Comparison of ENCODE assay signal across 7 cellular contexts in the genomic region with DNA sequence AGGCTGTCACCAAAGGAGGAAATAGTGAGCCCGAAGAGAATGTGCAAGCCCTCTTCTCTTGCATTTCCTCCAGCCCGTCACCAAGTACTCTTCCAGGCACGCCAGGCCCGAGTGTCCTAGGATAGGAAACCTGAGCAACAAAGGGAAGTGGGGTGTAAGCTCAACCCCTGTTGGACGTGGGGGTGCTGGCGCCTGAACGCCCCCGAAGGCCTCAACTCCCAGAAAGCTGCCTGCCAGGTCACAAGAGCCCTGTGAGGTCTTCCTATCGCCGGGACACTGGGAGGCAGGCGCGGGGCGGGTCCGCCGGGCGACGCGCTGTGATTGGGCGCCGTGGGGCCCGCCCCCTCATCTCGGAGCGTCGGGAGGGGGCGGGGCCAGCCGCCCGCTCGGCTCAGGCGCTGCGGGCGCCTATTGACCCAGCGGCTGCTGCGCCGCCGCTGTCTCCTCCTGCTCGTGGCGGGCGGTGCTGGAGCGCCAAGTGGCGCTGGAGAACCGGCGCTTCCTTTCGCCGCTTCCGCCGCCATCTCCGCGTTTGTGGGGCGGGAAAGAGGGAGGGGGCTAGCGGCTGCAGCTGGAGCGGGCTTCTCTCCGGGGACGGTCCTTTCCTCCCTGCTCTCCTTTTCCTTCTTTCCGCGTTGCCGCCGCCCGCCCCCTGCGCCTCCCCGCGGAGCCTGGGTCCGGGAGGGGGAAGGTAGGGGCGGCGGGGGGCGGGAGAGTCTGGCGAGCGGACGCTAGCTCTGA. TPM values are rescaled to one million over a fixed set of nuclear protein-coding genes. Genes with fewer than 3 reads are reported as not detected.
DNase-seq lines count a peak whose midpoint lies in the region; ATAC-seq and TF ChIP-seq lines count a peak whose summit lies in the region.

No MANE protein-coding gene starts in this region.

- H3K36me3 Mint-ChIP-seq in T-helper 2 cell treated with Interferon-gamma antibody and Interleukin-4, amounts not matched to agents 5 μg/mL and 100 μg/mL, for 36 hours (ENCODE audit: low read depth) = no peaks in the 10 kb centered on the region

- no peaks in the 10 kb centered on the region for H3K36me3 ChIP-seq in ascending aorta

- H3K9me3 ChIP-seq in ascending aorta = peaks cover 0 to 4% of the 10 kb centered on the region in 2 donors

- intact Hi-C loops in ascending aorta (cut with DNase I) = loop anchor here (1.0 to 5.0 kb wide), 2 partner anchors 279 to 298 kb away; no protein-coding TSS in a partner anchor

- H3K4me3 ChIP-seq in ascending aorta = peak overlapping the region; percentile 87 to 98

- peaks cover 27% of the 10 kb centered on the region for H3K4me1 Mint-ChIP-seq in T-helper 2 cell treated with Interferon-gamma antibody and Interleukin-4, amounts not matched to agents 5 μg/mL and 100 μg/mL, for 36 hours (ENCODE audit: low read depth)

- H3K27ac Mint-ChIP-seq in T-helper 2 cell treated with Interferon-gamma antibody and Interleukin-4, amounts not matched to agents 5 μg/mL and 100 μg/mL, for 36 hours = peak overlapping the region; percentile 90

- peak; percentile 71 to 77 for DNase-seq in NCI-H187 (lab: John Stamatoyannopoulos, UW)
- peak; percentile 78 for DNase-seq in T-helper 2 cell treated with Interferon-gamma antibody and Interleukin-4, amounts not matched to agents 5 μg/mL and 100 μg/mL, for 36 hours (ENCODE audit: low spot score)
- DNase-seq in ascending aorta (ENCODE audit: low spot score in 2 of 2) = peak; percentile 33 to 92
- DNase-seq in hepatic stellate cell (ENCODE audit: low spot score) = peak; percentile 86
- peak; percentile 96 for DNase-seq in retina

- peaks cover 12% of the 10 kb centered on the region for H3K9me3 Mint-ChIP-seq in T-helper 2 cell treated with Interferon-gamma antibody and Interleukin-4, amounts not matched to agents 5 μg/mL and 100 μg/mL, for 36 hours

- ATAC-seq in GM18505 (IDR thresholded peaks at IDR 0.05; ENCODE audit: unreplicated experiment) (peak; percentile 83), HG02885 (IDR thresholded peaks at IDR 0.05; ENCODE audit: poor library complexity, unreplicated experiment) (peak; percentile 82)

- peak overlapping the region; percentile 99 to 100 for H3K27ac ChIP-seq in ascending aorta

- H3K4me3 Mint-ChIP-seq in T-helper 2 cell treated with Interferon-gamma antibody and Interleukin-4, amounts not matched to agents 5 μg/mL and 100 μg/mL, for 36 hours = peak overlapping the region; percentile 88

- H3K4me1 ChIP-seq in ascending aorta = peaks cover 6 to 15% of the 10 kb centered on the region in 2 donors

- H3K27me3 ChIP-seq in ascending aorta = no peaks in the 10 kb centered on the region

- peak in 1 of 3 experiments; percentile 9 for TF ChIP-seq CTCF in ascending aorta (IDR thresholded peaks at IDR 0.05)

- TF ChIP-seq POLR2A in GM18505 (IDR thresholded peaks at IDR 0.05; ENCODE audit: borderline replicate concordance, extremely low read depth, insufficient read depth, insufficient read length) = peak; percentile 84

- peaks cover 7% of the 10 kb centered on the region for H3K27me3 Mint-ChIP-seq in T-helper 2 cell treated with Interferon-gamma antibody and Interleukin-4, amounts not matched to agents 5 μg/mL and 100 μg/mL, for 36 hours (ENCODE audit: low read depth)

RNA-seq across cellular contexts. Expression of a gene that starts 0.6 kb away (rescaled TPM):
- total RNA-seq in ascending aorta = 37.0 TPM

Comparison
In these comparisons a context has a peak if more than half of its experiments do, and no peak if none do; other contexts are left out.
1. Peak in every context shown above with its lines: DNase-seq, ATAC-seq, H3K4me3 ChIP-seq and H3K27ac ChIP-seq.